In genomic region chr17:48909796-48910195, GRCh38 we compare ENCODE assay signal across 10 cellular contexts. TPM values are rescaled to one million over a fixed set of nuclear protein-coding genes. Genes with fewer than 3 reads are reported as not detected.
DNase-seq lines count a peak whose midpoint lies in the region; TF ChIP-seq lines count a peak whose summit lies in the region.
"Had no signal": no experiment of that assay in that cellular context is flagged by ENCODE, and none has a peak within 500 bp of the region (broad histone marks: within the 10 kb centered on the region; RNA-seq: fewer than 3 reads in every experiment).

No MANE protein-coding gene starts in this region.

- H3K36me3 ChIP-seq in CD8-positive, alpha-beta memory T cell (ENCODE audit: insufficient read depth, low read length): peaks cover 27% of the 10 kb centered on the region
- peaks cover 8 to 35% of the 10 kb centered on the region in 2 donors for H3K36me3 ChIP-seq in duodenal mucosa (ENCODE audit: control insufficient read depth in 1 of 2, insufficient read depth in 2 of 2, low read length in 2 of 2)
- no peaks in the 10 kb centered on the region for H3K36me3 ChIP-seq in neural progenitor cell

- H3K4me3 Mint-ChIP-seq in CD8-positive, alpha-beta memory T cell: peak overlapping the region; percentile 88 to 99 (median 92)
- peak overlapping the region; percentile 98 for H3K4me3 Mint-ChIP-seq in neural progenitor cell

- peaks cover 29% of the 10 kb centered on the region for H3K4me1 ChIP-seq in CD8-positive, alpha-beta memory T cell (ENCODE audit: insufficient read depth, low read length)
- peaks cover 28 to 29% of the 10 kb centered on the region in 2 donors for H3K4me1 ChIP-seq in duodenal mucosa (ENCODE audit: control insufficient read depth in 1 of 2, insufficient read depth in 2 of 2, low read length in 2 of 2)
- H3K4me1 ChIP-seq in neural progenitor cell: peaks cover 14% of the 10 kb centered on the region

- CTCF ChIA-PET in CD8-positive, alpha-beta memory T cell (lab: Charles Lee): no interaction called here

- peaks cover 24% of the 10 kb centered on the region for H3F3A ChIP-seq in neural progenitor cell (ENCODE audit: low read depth)

- peaks cover 56 to 71% (median 68%) of the 10 kb centered on the region in 3 donors for H3K4me1 Mint-ChIP-seq in CD8-positive, alpha-beta memory T cell
- peaks cover 34% of the 10 kb centered on the region for H3K4me1 Mint-ChIP-seq in neural progenitor cell

- peak overlapping the region; percentile 81 to 99 (median 94) for H3K27ac Mint-ChIP-seq in CD8-positive, alpha-beta memory T cell
- peak overlapping the region; percentile 48 for H3K27ac Mint-ChIP-seq in neural progenitor cell

- DNase-seq in CD8-positive, alpha-beta memory T cell: no peak
- peak; percentile 40 for DNase-seq in NCI-H69 (lab: John Stamatoyannopoulos, UW)
- DNase-seq in neural progenitor cell (ENCODE audit: low spot score): no peak
- DNase-seq in dedifferentiated amniotic fluid mesenchymal stem cell (ENCODE audit: extremely low spot score): no peak
- DNase-seq in NCI-H2171 (lab: John Stamatoyannopoulos, UW): no peak
- no peak for DNase-seq in activated CD4-positive, CD25-positive, alpha-beta regulatory T cell treated with anti-CD3 and anti-CD28 coated beads, Interleukin-2, amount 50 U/mL, for 72 hours
- DNase-seq in activated gamma-delta T cell (lab: John Stamatoyannopoulos, UW): no peak
- DNase-seq: OCI-M1 had no signal

- no peak overlapping the region for H2AFZ ChIP-seq in neural progenitor cell (replicated peaks)

- peak overlapping the region; percentile 97 for H3K4me2 ChIP-seq in neural progenitor cell

- H3K9ac ChIP-seq in duodenal mucosa (ENCODE audit: low read depth in 1 of 2, low read length in 2 of 2) (peak overlapping the region; percentile 52 to 77), neural progenitor cell (peak overlapping the region; percentile 79)

- H3K79me2 ChIP-seq in neural progenitor cell (ENCODE audit: low read depth): peaks cover 82% of the 10 kb centered on the region

- H3K27me3 ChIP-seq in CD8-positive, alpha-beta memory T cell (ENCODE audit: insufficient read depth, low read length, poor library complexity, severe bottlenecking): no peaks in the 10 kb centered on the region
- H3K27me3 ChIP-seq in duodenal mucosa (ENCODE audit: control insufficient read depth in 1 of 2, insufficient read depth in 2 of 2, low read length in 2 of 2) (no peaks in the 10 kb centered on the region), neural progenitor cell (no peaks in the 10 kb centered on the region)

- H3K27ac ChIP-seq in CD8-positive, alpha-beta memory T cell (ENCODE audit: low read depth, low read length): peak overlapping the region; percentile 34
- H3K27ac ChIP-seq in duodenal mucosa (ENCODE audit: low read depth, low read length) (no peak overlapping the region), neural progenitor cell (no peak overlapping the region)

- TF ChIP-seq CTCF in neural progenitor cell (IDR thresholded peaks at IDR 0.05): no peak

- peaks cover 0 to 50% (median 9%) of the 10 kb centered on the region in 3 donors for H3K36me3 Mint-ChIP-seq in CD8-positive, alpha-beta memory T cell
- H3K36me3 Mint-ChIP-seq in neural progenitor cell: peaks cover 35% of the 10 kb centered on the region

- H3K9me3 Mint-ChIP-seq in CD8-positive, alpha-beta memory T cell: no peaks in the 10 kb centered on the region
- no peaks in the 10 kb centered on the region for H3K9me3 Mint-ChIP-seq in neural progenitor cell

- H3K27me3 Mint-ChIP-seq in CD8-positive, alpha-beta memory T cell: no peaks in the 10 kb centered on the region
- peaks cover 6% of the 10 kb centered on the region for H3K27me3 Mint-ChIP-seq in neural progenitor cell (ENCODE audit: insufficient read depth, low read depth)

- POLR2A ChIA-PET in CD8-positive, alpha-beta memory T cell (lab: Charles Lee): no interaction called here

- H4K20me1 ChIP-seq in neural progenitor cell (ENCODE audit: low read depth): peaks cover 58% of the 10 kb centered on the region

- H3K4me3 ChIP-seq in CD8-positive, alpha-beta memory T cell (ENCODE audit: low read length): peak overlapping the region; percentile 73
- H3K4me3 ChIP-seq in duodenal mucosa (ENCODE audit: low read depth in 1 of 2, low read length in 2 of 2) (peak overlapping the region; percentile 84 to 94), neural progenitor cell (peak overlapping the region; percentile 90)

- no peaks in the 10 kb centered on the region for H3K9me3 ChIP-seq in CD8-positive, alpha-beta memory T cell (ENCODE audit: low read length)
- H3K9me3 ChIP-seq in duodenal mucosa (ENCODE audit: control insufficient read depth in 1 of 2, low read length in 2 of 2) (no peaks in the 10 kb centered on the region), neural progenitor cell (ENCODE audit: low read depth) (no peaks in the 10 kb centered on the region)

RNA-seq across cellular contexts. Expression of gene UBE2Z, which starts 1.6 kb away (rescaled TPM):
- total RNA-seq in CD8-positive, alpha-beta memory T cell: 100 to 1,000 TPM; 100 to 103 TPM
- 74.7 TPM for polyA plus RNA-seq in CD8-positive, alpha-beta memory T cell
- 45.5 and 57.9 TPM in 2 replicates for total RNA-seq in neural progenitor cell (ENCODE audit: low replicate concordance)

RNA-seq across cellular contexts. Expression of gene ATP5MC1, which starts 17.2 kb away (rescaled TPM):
- 100 to 1,000 TPM; 131 to 138 TPM for total RNA-seq in CD8-positive, alpha-beta memory T cell
- polyA plus RNA-seq in CD8-positive, alpha-beta memory T cell: 143 TPM
- 29.4 and 51.7 TPM in 2 replicates for total RNA-seq in neural progenitor cell (ENCODE audit: low replicate concordance)

RNA-seq across cellular contexts. Expression of gene SNF8, which starts 34.8 kb away (rescaled TPM):
- total RNA-seq in CD8-positive, alpha-beta memory T cell: 100 to 1,000 TPM; 151 to 161 TPM
- 113 TPM for polyA plus RNA-seq in CD8-positive, alpha-beta memory T cell
- total RNA-seq in neural progenitor cell (ENCODE audit: low replicate concordance): 93.0 and 103 TPM in 2 replicates

RNA-seq across cellular contexts. Expression of gene GIP, which starts 58.6 kb away (rescaled TPM):
- total RNA-seq in CD8-positive, alpha-beta memory T cell: not detected
- not detected for polyA plus RNA-seq in CD8-positive, alpha-beta memory T cell
- not detected in 2 replicates for total RNA-seq in neural progenitor cell (ENCODE audit: low replicate concordance)
- total RNA-seq: glomerular endothelial cell had no signal
